1 cellular context compared by ENCODE assay signal in genomic region chr21:41666641-41667051, GRCh38.
A peak's percentile ranks its signal among the peaks of the same experiment; 100 is the strongest.
TF ChIP-seq lines count a peak whose summit lies in the region.

No MANE protein-coding gene starts in this region.

TF ChIP-seq in GM12878, 131 proteins besides CTCF, POLR2A, EP300 and RAD21 (continued from another document):
- TF ChIP-seq, protein P1, sequence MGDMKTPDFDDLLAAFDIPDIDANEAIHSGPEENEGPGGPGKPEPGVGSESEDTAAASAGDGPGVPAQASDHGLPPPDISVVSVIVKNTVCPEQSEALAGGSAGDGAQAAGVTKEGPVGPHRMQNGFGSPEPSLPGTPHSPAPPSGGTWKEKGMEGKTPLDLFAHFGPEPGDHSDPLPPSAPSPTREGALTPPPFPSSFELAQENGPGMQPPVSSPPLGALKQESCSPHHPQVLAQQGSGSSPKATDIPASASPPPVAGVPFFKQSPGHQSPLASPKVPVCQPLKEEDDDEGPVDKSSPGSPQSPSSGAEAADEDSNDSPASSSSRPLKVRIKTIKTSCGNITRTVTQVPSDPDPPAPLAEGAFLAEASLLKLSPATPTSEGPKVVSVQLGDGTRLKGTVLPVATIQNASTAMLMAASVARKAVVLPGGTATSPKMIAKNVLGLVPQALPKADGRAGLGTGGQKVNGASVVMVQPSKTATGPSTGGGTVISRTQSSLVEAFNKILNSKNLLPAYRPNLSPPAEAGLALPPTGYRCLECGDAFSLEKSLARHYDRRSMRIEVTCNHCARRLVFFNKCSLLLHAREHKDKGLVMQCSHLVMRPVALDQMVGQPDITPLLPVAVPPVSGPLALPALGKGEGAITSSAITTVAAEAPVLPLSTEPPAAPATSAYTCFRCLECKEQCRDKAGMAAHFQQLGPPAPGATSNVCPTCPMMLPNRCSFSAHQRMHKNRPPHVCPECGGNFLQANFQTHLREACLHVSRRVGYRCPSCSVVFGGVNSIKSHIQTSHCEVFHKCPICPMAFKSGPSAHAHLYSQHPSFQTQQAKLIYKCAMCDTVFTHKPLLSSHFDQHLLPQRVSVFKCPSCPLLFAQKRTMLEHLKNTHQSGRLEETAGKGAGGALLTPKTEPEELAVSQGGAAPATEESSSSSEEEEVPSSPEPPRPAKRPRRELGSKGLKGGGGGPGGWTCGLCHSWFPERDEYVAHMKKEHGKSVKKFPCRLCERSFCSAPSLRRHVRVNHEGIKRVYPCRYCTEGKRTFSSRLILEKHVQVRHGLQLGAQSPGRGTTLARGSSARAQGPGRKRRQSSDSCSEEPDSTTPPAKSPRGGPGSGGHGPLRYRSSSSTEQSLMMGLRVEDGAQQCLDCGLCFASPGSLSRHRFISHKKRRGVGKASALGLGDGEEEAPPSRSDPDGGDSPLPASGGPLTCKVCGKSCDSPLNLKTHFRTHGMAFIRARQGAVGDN (IDR thresholded peaks at IDR 0.05), result 0 out of 2 replicates have a peak, but pooled peaks have one; percentile 4
- TF ChIP-seq NFYA (IDR thresholded peaks at IDR 0.05; ENCODE audit: borderline replicate concordance, low read depth, low read length), result no peak
